In genomic region chr7:12358694-12359093, GRCh38 we compare ENCODE assay signal across 35 cellular contexts. TPM values are rescaled to one million over a fixed set of nuclear protein-coding genes. Genes with fewer than 3 reads are reported as not detected.
"Had no signal": no experiment of that assay in that cellular context is flagged by ENCODE, and none has a peak within 500 bp of the region (broad histone marks: within the 10 kb centered on the region; RNA-seq: fewer than 3 reads in every experiment).

No MANE protein-coding gene starts in this region.

- ATAC-seq: activated CD8-positive, alpha-beta memory T cell treated with anti-CD3 and anti-CD28 coated beads, Interleukin-2, amount 10 ng/mL, durations not matched to agents 7 days and 5 days; mucosa of descending colon; natural killer cell treated with Interleukin-12 subunit alpha and Interleukin-12 subunit beta and Interleukin-15 and Interleukin-18, amount 100 ng/mL, for 72 hours; stimulated activated memory B cell treated with anti-CD40 and anti-IgM and Interleukin-4, amounts not matched to agents 10 μg/mL and 1 μg/mL and 100 μg/mL, for 72 hours; stimulated activated naive CD8-positive, alpha-beta T cell treated with anti-CD3 and anti-CD28 coated beads, Interleukin-15, amount 100 ng/mL, for 72 hours; T-helper 17 cell; upper lobe of right lung had no signal

- H3K36me3 ChIP-seq: adrenal gland, ascending aorta, breast epithelium, esophagus squamous epithelium, left ventricle myocardium inferior, right atrium auricular region, thyroid gland, upper lobe of right lung had no signal

- H3K27ac ChIP-seq: adrenal gland, ascending aorta, breast epithelium, epithelial cell of prostate, esophagus squamous epithelium, left ventricle myocardium inferior, right atrium auricular region, thyroid gland, upper lobe of right lung had no signal

- H3K27me3 Mint-ChIP-seq: activated CD4-positive, alpha-beta memory T cell treated with anti-CD3 and anti-CD28 coated beads, Interleukin-2, amount 10 ng/mL, durations not matched to agents 7 days and 5 days; activated CD4-positive, alpha-beta T cell treated with anti-CD3 and anti-CD28 coated beads, Interleukin-2, amount 10 ng/mL, durations not matched to agents 7 days and 5 days; activated CD8-positive, alpha-beta memory T cell treated with anti-CD3 and anti-CD28 coated beads, Interleukin-2, amount 10 ng/mL, durations not matched to agents 7 days and 5 days; central memory CD8-positive, alpha-beta T cell; stimulated activated naive CD8-positive, alpha-beta T cell treated with anti-CD3 and anti-CD28 coated beads, Interleukin-15, amount 100 ng/mL, for 72 hours; T-helper 17 cell had no signal

- H3K9me3 ChIP-seq: adrenal gland, ascending aorta, breast epithelium, esophagus squamous epithelium, left ventricle myocardium inferior, mucosa of descending colon, right atrium auricular region, thyroid gland, upper lobe of right lung had no signal

- H3K4me3 ChIP-seq: adrenal gland, ascending aorta, breast epithelium, esophagus squamous epithelium, left ventricle myocardium inferior, mucosa of descending colon, right atrium auricular region, smooth muscle cell, thyroid gland, upper lobe of right lung had no signal

- FAIRE-seq: colon, islet of Langerhans had no signal

- H3K4me1 Mint-ChIP-seq: activated CD4-positive, alpha-beta memory T cell treated with anti-CD3 and anti-CD28 coated beads, Interleukin-2, amount 10 ng/mL, durations not matched to agents 7 days and 5 days; activated CD4-positive, alpha-beta T cell treated with anti-CD3 and anti-CD28 coated beads, Interleukin-2, amount 10 ng/mL, durations not matched to agents 7 days and 5 days; activated CD8-positive, alpha-beta memory T cell treated with anti-CD3 and anti-CD28 coated beads, Interleukin-2, amount 10 ng/mL, durations not matched to agents 7 days and 5 days; central memory CD8-positive, alpha-beta T cell; stimulated activated memory B cell treated with anti-CD40 and anti-IgM and Interleukin-4, amounts not matched to agents 10 μg/mL and 1 μg/mL and 100 μg/mL, for 72 hours; stimulated activated naive CD8-positive, alpha-beta T cell treated with anti-CD3 and anti-CD28 coated beads, Interleukin-15, amount 100 ng/mL, for 72 hours; T-helper 17 cell had no signal

- H3K4me1 ChIP-seq: adrenal gland, ascending aorta, breast epithelium, esophagus squamous epithelium, left ventricle myocardium inferior, right atrium auricular region, thyroid gland, upper lobe of right lung had no signal

- H3K27me3 ChIP-seq: adrenal gland, ascending aorta, breast epithelium, esophagus squamous epithelium, right atrium auricular region, thyroid gland, upper lobe of right lung had no signal

- H3K4me2 ChIP-seq: smooth muscle cell had no signal

- H3K27ac Mint-ChIP-seq: activated CD4-positive, alpha-beta memory T cell treated with anti-CD3 and anti-CD28 coated beads, Interleukin-2, amount 10 ng/mL, durations not matched to agents 7 days and 5 days; activated CD4-positive, alpha-beta T cell treated with anti-CD3 and anti-CD28 coated beads, Interleukin-2, amount 10 ng/mL, durations not matched to agents 7 days and 5 days; activated CD8-positive, alpha-beta memory T cell treated with anti-CD3 and anti-CD28 coated beads, Interleukin-2, amount 10 ng/mL, durations not matched to agents 7 days and 5 days; activated naive CD8-positive, alpha-beta T cell; natural killer cell treated with Interleukin-12 subunit alpha and Interleukin-12 subunit beta and Interleukin-15 and Interleukin-18, amount 100 ng/mL, for 72 hours; stimulated activated memory B cell treated with anti-CD40 and anti-IgM and Interleukin-4, amounts not matched to agents 10 μg/mL and 1 μg/mL and 100 μg/mL, for 72 hours; stimulated activated naive CD8-positive, alpha-beta T cell treated with anti-CD3 and anti-CD28 coated beads, Interleukin-15, amount 100 ng/mL, for 72 hours; T-helper 17 cell had no signal

- H3K36me3 Mint-ChIP-seq: activated CD8-positive, alpha-beta memory T cell treated with anti-CD3 and anti-CD28 coated beads, Interleukin-2, amount 10 ng/mL, durations not matched to agents 7 days and 5 days; activated naive CD8-positive, alpha-beta T cell; natural killer cell treated with Interleukin-12 subunit alpha and Interleukin-12 subunit beta and Interleukin-15 and Interleukin-18, amount 100 ng/mL, for 72 hours; stimulated activated memory B cell treated with anti-CD40 and anti-IgM and Interleukin-4, amounts not matched to agents 10 μg/mL and 1 μg/mL and 100 μg/mL, for 72 hours had no signal

- H3K4me3 Mint-ChIP-seq: activated CD4-positive, alpha-beta memory T cell treated with anti-CD3 and anti-CD28 coated beads, Interleukin-2, amount 10 ng/mL, durations not matched to agents 7 days and 5 days; activated CD4-positive, alpha-beta T cell treated with anti-CD3 and anti-CD28 coated beads, Interleukin-2, amount 10 ng/mL, durations not matched to agents 7 days and 5 days; activated CD8-positive, alpha-beta memory T cell treated with anti-CD3 and anti-CD28 coated beads, Interleukin-2, amount 10 ng/mL, durations not matched to agents 7 days and 5 days; activated naive CD8-positive, alpha-beta T cell; central memory CD8-positive, alpha-beta T cell; natural killer cell treated with Interleukin-12 subunit alpha and Interleukin-12 subunit beta and Interleukin-15 and Interleukin-18, amount 100 ng/mL, for 72 hours; stimulated activated memory B cell treated with anti-CD40 and anti-IgM and Interleukin-4, amounts not matched to agents 10 μg/mL and 1 μg/mL and 100 μg/mL, for 72 hours; stimulated activated naive CD8-positive, alpha-beta T cell treated with anti-CD3 and anti-CD28 coated beads, Interleukin-15, amount 100 ng/mL, for 72 hours; T-helper 17 cell had no signal

- DNase-seq: activated CD4-positive, alpha-beta memory T cell treated with anti-CD3 and anti-CD28 coated beads, Interleukin-2, amount 10 ng/mL, durations not matched to agents 7 days and 5 days; activated CD4-positive, alpha-beta T cell treated with anti-CD3 and anti-CD28 coated beads, Interleukin-2, amount 10 ng/mL, durations not matched to agents 7 days and 5 days; activated CD4-positive, CD25-positive, alpha-beta regulatory T cell treated with anti-CD3 and anti-CD28 coated beads, Interleukin-2, amount 50 U/mL, for 72 hours; activated CD8-positive, alpha-beta memory T cell treated with anti-CD3 and anti-CD28 coated beads, Interleukin-2, amount 10 ng/mL, durations not matched to agents 7 days and 5 days; activated naive CD4-positive, alpha-beta T cell treated with Interleukin-2 at 50 U/mL for 16 hours; activated T-cell treated with anti-CD3 and anti-CD28 coated beads, Interleukin-2, amount 50 U/mL, for 48 hours; adrenal gland; dermis blood vessel endothelial cell; effector CD4-positive, alpha-beta T cell; esophagus squamous epithelium; foreskin melanocyte; left ventricle myocardium inferior; mucosa of descending colon; stimulated activated CD4-positive, alpha-beta T cell treated with anti-CD3 and anti-CD28 coated beads, Interleukin-1b, Interleukin-23, amount 100 ng/mL, for 48 hours; stimulated activated CD4-positive, alpha-beta T cell treated with anti-CD3 and anti-CD28 coated beads, Interleukin-4, amount 100 ng/mL, for 4 hours; stimulated activated CD8-positive, alpha-beta memory T cell treated with anti-CD3 and anti-CD28 coated beads, Interleukin-4, amount 100 ng/mL, for 48 hours; stimulated activated naive CD8-positive, alpha-beta T cell treated with anti-CD3 and anti-CD28 coated beads, Interleukin-15, amount 100 ng/mL, for 72 hours; T-helper 17 cell; T1000; thyroid gland; upper lobe of right lung had no signal

- H3K9me3 Mint-ChIP-seq: activated CD4-positive, alpha-beta memory T cell treated with anti-CD3 and anti-CD28 coated beads, Interleukin-2, amount 10 ng/mL, durations not matched to agents 7 days and 5 days; activated CD4-positive, alpha-beta T cell treated with anti-CD3 and anti-CD28 coated beads, Interleukin-2, amount 10 ng/mL, durations not matched to agents 7 days and 5 days; central memory CD8-positive, alpha-beta T cell; natural killer cell treated with Interleukin-12 subunit alpha and Interleukin-12 subunit beta and Interleukin-15 and Interleukin-18, amount 100 ng/mL, for 72 hours; stimulated activated memory B cell treated with anti-CD40 and anti-IgM and Interleukin-4, amounts not matched to agents 10 μg/mL and 1 μg/mL and 100 μg/mL, for 72 hours; stimulated activated naive CD8-positive, alpha-beta T cell treated with anti-CD3 and anti-CD28 coated beads, Interleukin-15, amount 100 ng/mL, for 72 hours had no signal

RNA-seq across cellular contexts. Expression of gene VWDE, which starts 45.0 kb away (rescaled TPM):
- total RNA-seq: ascending aorta, dermis blood vessel endothelial cell, left ventricle myocardium inferior, lung microvascular endothelial cell, mesenteric fat pad, myocyte had no signal
- polyA plus RNA-seq: smooth muscle cell had no signal
